ENCODE assay signal across 11 cellular contexts in the genomic region with DNA sequence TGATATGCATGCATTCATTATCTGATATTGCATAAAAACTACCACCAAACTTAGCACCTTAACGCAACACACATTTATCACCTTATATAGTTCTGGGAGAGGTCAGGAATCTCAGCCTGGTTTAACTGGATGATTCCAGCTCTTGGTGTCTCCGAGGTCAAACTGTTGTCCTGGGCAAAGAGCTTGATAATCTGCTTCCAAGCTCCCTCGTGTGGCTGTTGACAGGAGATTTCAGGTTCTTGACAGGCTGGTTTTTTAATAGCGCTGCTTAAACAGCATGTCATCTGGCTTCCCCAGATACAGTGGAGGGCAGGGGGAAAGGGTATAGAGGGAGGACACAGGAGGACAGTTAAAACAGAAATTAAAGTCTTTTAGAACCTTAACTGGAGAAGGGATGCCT.
A peak's percentile ranks its signal among the peaks of the same experiment; 100 is the strongest.
DNase-seq lines count a peak whose midpoint lies in the region; ATAC-seq and TF ChIP-seq lines count a peak whose summit lies in the region.
"Had no signal": no experiment of that assay in that cellular context is flagged by ENCODE, and none has a peak within 500 bp of the region (broad histone marks: within the 10 kb centered on the region; RNA-seq: fewer than 3 reads in every experiment).

No MANE protein-coding gene starts in this region.

- no peaks in the 10 kb centered on the region for H3K27me3 ChIP-seq in A673 (replicated peaks; ENCODE audit: insufficient read depth, low read depth, low read length, poor library complexity)

- intact Hi-C loops in A673 (cut with micrococcal nuclease; ENCODE audit: unreplicated experiment): no loop called here

- no peak overlapping the region for H3K4me3 ChIP-seq in A673 (ENCODE audit: low read depth, low read length, poor library complexity, severe bottlenecking)
- H3K4me3 ChIP-seq: SK-N-MC had no signal

- no peaks in the 10 kb centered on the region for H3K4me1 ChIP-seq in A673 (ENCODE audit: insufficient read depth, low read length, poor library complexity, severe bottlenecking)

- no peaks in the 10 kb centered on the region for H3K9me3 ChIP-seq in A673 (ENCODE audit: low read depth, low read length, poor library complexity, severe bottlenecking)

- ATAC-seq in GM18870 (IDR thresholded peaks at IDR 0.05; ENCODE audit: unreplicated experiment) (no peak), GM21528 (IDR thresholded peaks at IDR 0.05; ENCODE audit: low FRiP score, unreplicated experiment) (no peak), HG03439 (IDR thresholded peaks at IDR 0.05; ENCODE audit: unreplicated experiment) (no peak), HG03025 (IDR thresholded peaks at IDR 0.05; ENCODE audit: low FRiP score, unreplicated experiment) (no peak)

- TF ChIP-seq CTCF in A673 (conservative IDR thresholded peaks at IDR 0.05; ENCODE audit: low read depth, low read length): no peak

- no TSS peak for BruUV-seq in A673 (replicated peaks; lab: Mats Ljungman, UMichigan)

- peak; percentile 6 for DNase-seq in A673 (ENCODE audit: low spot score)
- peak; percentile 42 for DNase-seq in HuH-7 (ENCODE audit: low spot score)
- DNase-seq in SHP77 treated with DMSO at 0.1 percent for 48 hours (lab: John Stamatoyannopoulos, UW): peak; percentile 43
- peak; percentile 37 for DNase-seq in iPS-NIHi11 (ENCODE audit: low spot score)
- DNase-seq: activated naive CD4-positive, alpha-beta T cell; CD4-positive, alpha-beta T cell had no signal

- H3K27ac ChIP-seq in A673 (ENCODE audit: low read depth, low read length, poor library complexity, severe bottlenecking): no peak overlapping the region
- H3K27ac ChIP-seq: SK-N-MC had no signal

- CTCF ChIA-PET in A673 (lab: Charles Lee): interaction anchor here (0.6 kb wide), 1 partner anchor 1095 kb away, joined by 4 read pairs; no protein-coding TSS in a partner anchor

- POLR2A ChIA-PET in A673 (lab: Charles Lee; ENCODE audit: low non-redundant PET): no interaction called here

- no peaks in the 10 kb centered on the region for H3K36me3 ChIP-seq in A673 (ENCODE audit: insufficient read depth, low read length, poor library complexity, severe bottlenecking)
